8 cellular contexts compared by ENCODE assay signal in the genomic region with DNA sequence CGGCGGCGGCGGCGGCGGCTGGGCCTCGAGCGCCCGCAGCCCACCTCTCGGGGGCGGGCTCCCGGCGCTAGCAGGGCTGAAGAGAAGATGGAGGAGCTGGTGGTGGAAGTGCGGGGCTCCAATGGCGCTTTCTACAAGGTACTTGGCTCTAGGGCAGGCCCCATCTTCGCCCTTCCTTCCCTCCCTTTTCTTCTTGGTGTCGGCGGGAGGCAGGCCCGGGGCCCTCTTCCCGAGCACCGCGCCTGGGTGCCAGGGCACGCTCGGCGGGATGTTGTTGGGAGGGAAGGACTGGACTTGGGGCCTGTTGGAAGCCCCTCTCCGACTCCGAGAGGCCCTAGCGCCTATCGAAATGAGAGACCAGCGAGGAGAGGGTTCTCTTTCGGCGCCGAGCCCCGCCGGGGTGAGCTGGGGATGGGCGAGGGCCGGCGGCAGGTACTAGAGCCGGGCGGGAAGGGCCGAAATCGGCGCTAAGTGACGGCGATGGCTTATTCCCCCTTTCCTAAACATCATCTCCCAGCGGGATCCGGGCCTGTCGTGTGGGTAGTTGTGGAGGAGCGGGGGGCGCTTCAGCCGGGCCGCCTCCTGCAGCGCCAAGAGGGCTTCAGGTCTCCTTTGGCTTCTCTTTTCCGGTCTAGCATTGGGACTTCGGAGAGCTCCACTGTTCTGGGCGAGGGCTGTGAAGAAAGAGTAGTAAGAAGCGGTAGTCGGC. TPM values are rescaled to one million over a fixed set of nuclear protein-coding genes. Genes with fewer than 3 reads are reported as not detected.
DNase-seq lines count a peak whose midpoint lies in the region; ATAC-seq and TF ChIP-seq lines count a peak whose summit lies in the region.

No MANE protein-coding gene starts in this region.

- peak overlapping the region; percentile 79 to 96 (median 92) for H3K27ac Mint-ChIP-seq in CD4-positive, CD25-positive, alpha-beta regulatory T cell
- peak overlapping the region; percentile 88 for H3K27ac Mint-ChIP-seq in activated naive CD4-positive, alpha-beta T cell treated with anti-CD3 and anti-CD28 coated beads, Interleukin-2, amount 50 U/mL, for 24 hours

- H3K9me3 Mint-ChIP-seq in CD4-positive, CD25-positive, alpha-beta regulatory T cell = no peaks in the 10 kb centered on the region
- no peaks in the 10 kb centered on the region for H3K9me3 Mint-ChIP-seq in activated naive CD4-positive, alpha-beta T cell treated with anti-CD3 and anti-CD28 coated beads, Interleukin-2, amount 50 U/mL, for 24 hours

- no peaks in the 10 kb centered on the region for H3K36me3 ChIP-seq in CD4-positive, CD25-positive, alpha-beta regulatory T cell (ENCODE audit: control insufficient read depth, insufficient read depth, low read length)
- no peaks in the 10 kb centered on the region for H3K36me3 ChIP-seq in OCI-LY1 (ENCODE audit: insufficient read depth, low read length)
- no peaks in the 10 kb centered on the region for H3K36me3 ChIP-seq in aorta (ENCODE audit: control insufficient read depth in 1 of 2, insufficient read depth in 2 of 2, low read length in 1 of 2)

- peak in 1 of 2 donors; percentile 37 for ATAC-seq in CD4-positive, CD25-positive, alpha-beta regulatory T cell (ENCODE audit: low read depth in 2 of 2)
- peak; percentile 21 for ATAC-seq in GM19025 (IDR thresholded peaks at IDR 0.05; ENCODE audit: low read depth, unreplicated experiment)
- peak; percentile 22 for ATAC-seq in HG03108 (IDR thresholded peaks at IDR 0.05; ENCODE audit: unreplicated experiment)
- ATAC-seq in aorta (ENCODE audit: low FRiP score) = peak; percentile 46

- H3K36me3 Mint-ChIP-seq in CD4-positive, CD25-positive, alpha-beta regulatory T cell = no peaks in the 10 kb centered on the region
- no peaks in the 10 kb centered on the region for H3K36me3 Mint-ChIP-seq in activated naive CD4-positive, alpha-beta T cell treated with anti-CD3 and anti-CD28 coated beads, Interleukin-2, amount 50 U/mL, for 24 hours

- no peak overlapping the region for H2AFZ ChIP-seq in OCI-LY1 (ENCODE audit: low read length)

- peak overlapping the region; percentile 83 for H3K27ac ChIP-seq in CD4-positive, CD25-positive, alpha-beta regulatory T cell (ENCODE audit: insufficient read depth, low read length, poor library complexity, severe bottlenecking)
- peak overlapping the region; percentile 91 for H3K27ac ChIP-seq in OCI-LY1 (ENCODE audit: low read depth, low read length, poor library complexity, severe bottlenecking)
- H3K27ac ChIP-seq in aorta (ENCODE audit: low read depth in 1 of 2, low read length in 2 of 2) = peak overlapping the region in 1 of 2 donors; percentile 75

- WGBS in aorta, 2 donors = 0 to 40% methylated on average over 38 to 58 of the region's 58 CpGs

- H3K9me2 ChIP-seq in OCI-LY1 (ENCODE audit: low read depth, low read length) = no peaks in the 10 kb centered on the region

- H3F3A ChIP-seq in OCI-LY1 (ENCODE audit: insufficient read depth, low read length) = no peaks in the 10 kb centered on the region

- no peaks in the 10 kb centered on the region for H4K20me1 ChIP-seq in OCI-LY1 (ENCODE audit: insufficient read depth, low read length)

- DNase-seq in CD4-positive, CD25-positive, alpha-beta regulatory T cell = peak; percentile 11 to 64 (median 25)
- DNase-seq in glomerular visceral epithelial cell (ENCODE audit: extremely low spot score) = peak; percentile 30
- peak in 47 of 56 donors; percentile 0 to 60 (median 28) for DNase-seq in nucleus accumbens (lab: John Stamatoyannopoulos, UW)
- DNase-seq in aorta = peak; percentile 51 to 79

- peak overlapping the region; percentile 83 to 97 (median 96) for H3K4me3 Mint-ChIP-seq in CD4-positive, CD25-positive, alpha-beta regulatory T cell
- H3K4me3 Mint-ChIP-seq in activated naive CD4-positive, alpha-beta T cell treated with anti-CD3 and anti-CD28 coated beads, Interleukin-2, amount 50 U/mL, for 24 hours = peak overlapping the region; percentile 94

- peak overlapping the region; percentile 93 for H3K4me2 ChIP-seq in OCI-LY1 (ENCODE audit: low read length)

- peaks cover 48% of the 10 kb centered on the region for H3K79me2 ChIP-seq in OCI-LY1 (ENCODE audit: insufficient read depth, low read length)

- no peaks in the 10 kb centered on the region for H3K9me3 ChIP-seq in CD4-positive, CD25-positive, alpha-beta regulatory T cell (ENCODE audit: control insufficient read depth in 2 of 2, low read length in 2 of 2)
- no peaks in the 10 kb centered on the region for H3K9me3 ChIP-seq in OCI-LY1 (ENCODE audit: low read length)
- no peaks in the 10 kb centered on the region for H3K9me3 ChIP-seq in aorta (ENCODE audit: control insufficient read depth, low read length)

- H3K4me1 ChIP-seq in CD4-positive, CD25-positive, alpha-beta regulatory T cell (ENCODE audit: control insufficient read depth, insufficient read depth, low read length, poor library complexity, severe bottlenecking) = peaks cover 31% of the 10 kb centered on the region
- H3K4me1 ChIP-seq in OCI-LY1 (ENCODE audit: insufficient read depth, low read length, severe bottlenecking) = peaks cover 53% of the 10 kb centered on the region
- H3K4me1 ChIP-seq in aorta (ENCODE audit: control insufficient read depth in 1 of 2, insufficient read depth in 2 of 2, low read length in 2 of 2) = no peaks in the 10 kb centered on the region

- H3K4me3 ChIP-seq in CD4-positive, CD25-positive, alpha-beta regulatory T cell (ENCODE audit: low read depth, low read length) = peak overlapping the region; percentile 87
- H3K4me3 ChIP-seq in OCI-LY1 (ENCODE audit: low read depth, low read length, poor library complexity, severe bottlenecking) = peak overlapping the region; percentile 99
- H3K4me3 ChIP-seq in aorta (ENCODE audit: low read length in 2 of 2) = peak overlapping the region; percentile 8 to 24

- TF ChIP-seq CTCF in OCI-LY1 (IDR thresholded peaks at IDR 0.05; ENCODE audit: low read length) = no peak

- H3K4me1 Mint-ChIP-seq in CD4-positive, CD25-positive, alpha-beta regulatory T cell = peaks cover 6 to 45% (median 24%) of the 10 kb centered on the region in 4 donors
- H3K4me1 Mint-ChIP-seq in activated naive CD4-positive, alpha-beta T cell treated with anti-CD3 and anti-CD28 coated beads, Interleukin-2, amount 50 U/mL, for 24 hours = peaks cover 38% of the 10 kb centered on the region

- intact Hi-C loops in aorta (cut with DNase I) = no loop called here

- H3K27me3 ChIP-seq in CD4-positive, CD25-positive, alpha-beta regulatory T cell (ENCODE audit: control insufficient read depth, insufficient read depth, low read length) = no peaks in the 10 kb centered on the region
- H3K27me3 ChIP-seq in OCI-LY1 (ENCODE audit: insufficient read depth, low read length) (no peaks in the 10 kb centered on the region), aorta (ENCODE audit: control insufficient read depth in 1 of 2, insufficient read depth in 2 of 2, low read length in 1 of 2) (no peaks in the 10 kb centered on the region)

- no peaks in the 10 kb centered on the region for H3K27me3 Mint-ChIP-seq in CD4-positive, CD25-positive, alpha-beta regulatory T cell
- H3K27me3 Mint-ChIP-seq in activated naive CD4-positive, alpha-beta T cell treated with anti-CD3 and anti-CD28 coated beads, Interleukin-2, amount 50 U/mL, for 24 hours = no peaks in the 10 kb centered on the region

- peak overlapping the region; percentile 99 for H3K9ac ChIP-seq in OCI-LY1 (ENCODE audit: low read length)

RNA-seq across cellular contexts. Expression of a gene that starts 0.5 kb away (rescaled TPM):
- 89.5 TPM for total RNA-seq in CD4-positive, CD25-positive, alpha-beta regulatory T cell
- polyA plus RNA-seq in CD4-positive, CD25-positive, alpha-beta regulatory T cell = 10 to 100 TPM in 1 of 4 donors, 1 to 10 TPM in 3; 5.6 to 10.4 (median 8.8) TPM
- total RNA-seq in aorta = 10 to 100 TPM; 45.8 to 51.8 TPM
- 10 to 100 TPM; 25.4 to 26.4 TPM for polyA plus RNA-seq in aorta

Comparison
In these comparisons a context has a peak if more than half of its experiments do, and no peak if none do; other contexts are left out.
1. H3K4me3 ChIP-seq: peak in every context shown above with its lines; median percentile 99 in OCI-LY1; 87 in CD4-positive, CD25-positive, alpha-beta regulatory T cell; 16 in aorta.